In genomic region chr1:92784639-92785500, GRCh38 we compare ENCODE assay signal across 1 cellular context.
A peak's percentile ranks its signal among the peaks of the same experiment; 100 is the strongest.
TF ChIP-seq lines count a peak whose summit lies in the region.

Gene EVI5 (minus strand): TSS chr1:92785108. CDS start chr1:92736546, 48,562 bp downstream.

TF ChIP-seq in HepG2, 621 proteins besides CTCF, POLR2A, EP300 and RAD21 (continued from another document):
- TF ChIP-seq TP53 (CRISPR knock-in tag; conservative IDR thresholded peaks at IDR 0.05) (peak; percentile 65; the same call in 1 of the 2 replicates), ZSCAN9 (CRISPR knock-in tag; IDR thresholded peaks at IDR 0.05; ENCODE audit: borderline replicate concordance) (peak; percentile 98), DNMT1 (CRISPR knock-in tag; IDR thresholded peaks at IDR 0.05) (no peak), KLF15 (CRISPR knock-in tag; IDR thresholded peaks at IDR 0.05; ENCODE audit: borderline replicate concordance) (peak; percentile 97), ZNF451 (CRISPR knock-in tag; IDR thresholded peaks at IDR 0.05) (peak; percentile 98)
TF ChIP-seq in HepG2: peak in this region for 446.
